In the genomic region with DNA sequence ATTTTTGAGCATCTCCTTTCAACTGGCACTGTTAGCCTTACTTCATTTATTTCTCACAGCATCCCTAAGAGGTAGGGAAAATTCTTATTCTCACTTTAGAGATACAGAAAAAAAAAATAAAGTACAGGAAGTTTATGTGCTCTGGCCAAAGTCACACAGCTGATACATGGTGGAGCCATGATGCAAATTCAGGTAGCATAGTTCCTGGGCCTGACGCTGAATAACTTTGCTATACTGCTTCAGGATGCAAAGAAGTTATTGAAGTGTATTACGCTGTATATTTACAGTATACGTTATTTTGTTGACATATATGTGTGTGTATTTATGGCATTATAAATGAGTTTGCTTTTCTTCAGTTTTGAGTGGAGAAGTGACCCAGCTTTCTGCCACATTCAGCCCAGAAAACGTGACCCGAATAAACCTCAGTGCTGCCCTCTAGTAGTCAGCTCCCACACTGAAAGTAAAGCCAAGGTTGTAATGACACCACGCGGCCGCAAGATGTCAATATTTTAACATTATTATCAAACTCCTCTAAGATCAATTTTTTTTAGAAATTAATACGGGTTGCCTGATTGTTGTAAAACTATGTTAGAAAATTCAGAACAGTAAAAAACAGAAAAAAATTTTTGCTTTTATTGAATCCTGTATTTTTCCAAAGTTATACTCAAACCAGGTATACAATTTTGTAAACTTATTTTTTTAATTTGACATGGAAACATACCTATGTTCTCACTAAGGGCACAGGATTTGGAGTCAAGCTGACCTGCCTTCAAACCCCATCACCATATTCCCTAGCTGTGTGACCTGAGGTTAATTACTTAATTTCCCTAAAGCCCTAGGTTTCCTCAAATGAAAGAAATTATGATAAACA, we compare ENCODE assay signal across 1 cellular context.
TF ChIP-seq lines count a peak whose summit lies in the region.

No MANE protein-coding gene starts in this region.

TF ChIP-seq in K562, 482 proteins besides CTCF, POLR2A, EP300 and RAD21:
- TF ChIP-seq ZNF740 (CRISPR knock-in tag; IDR thresholded peaks at IDR 0.05) (no peak), ZNF740 (tag; IDR thresholded peaks at IDR 0.05) (no peak), CREM (IDR thresholded peaks at IDR 0.05; ENCODE audit: low read depth) (0 out of 2 replicates have a peak, but pooled peaks have one; percentile 13), TRIM24 (IDR thresholded peaks at IDR 0.05) (no peak), NELFE (IDR thresholded peaks at IDR 0.05; ENCODE audit: insufficient read depth, insufficient read length) (no peak), ZFP30 (CRISPR knock-in tag; IDR thresholded peaks at IDR 0.05; ENCODE audit: borderline replicate concordance) (no peak), ZNF507 (tag; conservative IDR thresholded peaks at IDR 0.05) (no peak), HCFC1 (IDR thresholded peaks at IDR 0.05; ENCODE audit: low read depth, low read length) (no peak), COPS2 (conservative IDR thresholded peaks at IDR 0.05) (no peak), HDAC1 (IDR thresholded peaks at IDR 0.05) (no peak), SMC3 (conservative IDR thresholded peaks at IDR 0.05; ENCODE audit: insufficient read depth, low read depth, low read length) (peak; percentile 86), KLF16 (IDR thresholded peaks at IDR 0.05) (peak; percentile 46), CEBPB (tag; IDR thresholded peaks at IDR 0.05) (no peak), HNRNPLL (IDR thresholded peaks at IDR 0.05; ENCODE audit: low read depth, low read length, poor library complexity, severe bottlenecking) (no peak), ZNF449 (CRISPR knock-in tag; IDR thresholded peaks at IDR 0.05) (no peak), XRCC5 (IDR thresholded peaks at IDR 0.05; ENCODE audit: low read depth, low read length) (0 out of 2 replicates have a peak, but pooled peaks have one; percentile 34), CHCHD3 (CRISPR knock-in tag; IDR thresholded peaks at IDR 0.05) (no peak), C11orf30 (IDR thresholded peaks at IDR 0.05; ENCODE audit: low read depth) (no peak), ZNF384 (IDR thresholded peaks at IDR 0.05; ENCODE audit: low read depth, low read length) (0 out of 2 replicates have a peak, but pooled peaks have one; percentile 13), GTF2B (IDR thresholded peaks at IDR 0.05; ENCODE audit: extremely low read depth, insufficient read length) (no peak), GTF2F1 (IDR thresholded peaks at IDR 0.05; ENCODE audit: low read depth, low read length) (no peak), ERF (CRISPR knock-in tag; IDR thresholded peaks at IDR 0.05) (no peak), ARID2 (IDR thresholded peaks at IDR 0.05) (0 out of 2 replicates have a peak, but pooled peaks have one; percentile 9), MAFK (IDR thresholded peaks at IDR 0.05; ENCODE audit: low read length) (no peak), THAP7 (CRISPR knock-in tag; IDR thresholded peaks at IDR 0.05) (no peak), POLR3A (IDR thresholded peaks at IDR 0.05; ENCODE audit: borderline replicate concordance, extremely low read depth, insufficient read depth, insufficient read length) (no peak), CEBPG (CRISPR knock-in tag; IDR thresholded peaks at IDR 0.05) (no peak), CEBPG (tag; conservative IDR thresholded peaks at IDR 0.05 in 1 of 2, IDR thresholded peaks at IDR 0.05 in 1 of 2) (no peak), NR2C1 (IDR thresholded peaks at IDR 0.05) (no peak), NR2C1 (tag; IDR thresholded peaks at IDR 0.05) (no peak), BHLHE40 (IDR thresholded peaks at IDR 0.05; ENCODE audit: low read length) (peak; percentile 92), JUND (IDR thresholded peaks at IDR 0.05; ENCODE audit: borderline replicate concordance, low read depth, low read length) (0 out of 2 replicates have a peak, but pooled peaks have one; percentile 3), JUND (tag; IDR thresholded peaks at IDR 0.05; ENCODE audit: borderline replicate concordance, low read depth, low read length) (no peak)
- TF ChIP-seq, protein P1, sequence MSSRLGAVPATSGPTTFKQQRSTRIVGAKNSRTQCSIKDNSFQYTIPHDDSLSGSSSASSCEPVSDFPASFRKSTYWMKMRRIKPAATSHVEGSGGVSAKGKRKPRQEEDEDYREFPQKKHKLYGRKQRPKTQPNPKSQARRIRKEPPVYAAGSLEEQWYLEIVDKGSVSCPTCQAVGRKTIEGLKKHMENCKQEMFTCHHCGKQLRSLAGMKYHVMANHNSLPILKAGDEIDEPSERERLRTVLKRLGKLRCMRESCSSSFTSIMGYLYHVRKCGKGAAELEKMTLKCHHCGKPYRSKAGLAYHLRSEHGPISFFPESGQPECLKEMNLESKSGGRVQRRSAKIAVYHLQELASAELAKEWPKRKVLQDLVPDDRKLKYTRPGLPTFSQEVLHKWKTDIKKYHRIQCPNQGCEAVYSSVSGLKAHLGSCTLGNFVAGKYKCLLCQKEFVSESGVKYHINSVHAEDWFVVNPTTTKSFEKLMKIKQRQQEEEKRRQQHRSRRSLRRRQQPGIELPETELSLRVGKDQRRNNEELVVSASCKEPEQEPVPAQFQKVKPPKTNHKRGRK (tag; IDR thresholded peaks at IDR 0.05), result no peak
- TF ChIP-seq, protein P2, sequence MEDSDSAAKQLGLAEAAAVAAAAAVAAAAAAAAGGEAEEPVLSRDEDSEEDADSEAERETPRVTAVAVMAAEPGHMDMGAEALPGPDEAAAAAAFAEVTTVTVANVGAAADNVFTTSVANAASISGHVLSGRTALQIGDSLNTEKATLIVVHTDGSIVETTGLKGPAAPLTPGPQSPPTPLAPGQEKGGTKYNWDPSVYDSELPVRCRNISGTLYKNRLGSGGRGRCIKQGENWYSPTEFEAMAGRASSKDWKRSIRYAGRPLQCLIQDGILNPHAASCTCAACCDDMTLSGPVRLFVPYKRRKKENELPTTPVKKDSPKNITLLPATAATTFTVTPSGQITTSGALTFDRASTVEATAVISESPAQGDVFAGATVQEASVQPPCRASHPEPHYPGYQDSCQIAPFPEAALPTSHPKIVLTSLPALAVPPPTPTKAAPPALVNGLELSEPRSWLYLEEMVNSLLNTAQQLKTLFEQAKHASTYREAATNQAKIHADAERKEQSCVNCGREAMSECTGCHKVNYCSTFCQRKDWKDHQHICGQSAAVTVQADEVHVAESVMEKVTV (CRISPR knock-in tag; IDR thresholded peaks at IDR 0.05), result peak; percentile 73
- TF ChIP-seq, protein P3, sequence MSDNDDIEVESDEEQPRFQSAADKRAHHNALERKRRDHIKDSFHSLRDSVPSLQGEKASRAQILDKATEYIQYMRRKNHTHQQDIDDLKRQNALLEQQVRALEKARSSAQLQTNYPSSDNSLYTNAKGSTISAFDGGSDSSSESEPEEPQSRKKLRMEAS (CRISPR knock-in tag; IDR thresholded peaks at IDR 0.05), result no peak
- TF ChIP-seq, protein P4, sequence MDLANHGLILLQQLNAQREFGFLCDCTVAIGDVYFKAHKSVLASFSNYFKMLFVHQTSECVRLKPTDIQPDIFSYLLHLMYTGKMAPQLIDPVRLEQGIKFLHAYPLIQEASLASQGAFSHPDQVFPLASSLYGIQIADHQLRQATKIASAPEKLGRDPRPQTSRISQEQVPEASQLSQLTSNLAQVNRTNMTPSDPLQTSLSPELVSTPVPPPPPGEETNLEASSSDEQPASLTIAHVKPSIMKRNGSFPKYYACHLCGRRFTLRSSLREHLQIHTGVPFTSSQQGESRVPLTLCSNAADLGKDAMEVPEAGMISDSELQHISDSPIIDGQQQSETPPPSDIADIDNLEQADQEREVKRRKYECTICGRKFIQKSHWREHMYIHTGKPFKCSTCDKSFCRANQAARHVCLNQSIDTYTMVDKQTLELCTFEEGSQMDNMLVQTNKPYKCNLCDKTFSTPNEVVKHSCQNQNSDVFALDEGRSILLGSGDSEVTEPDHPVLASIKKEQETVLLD (IDR thresholded peaks at IDR 0.05), result no peak
